In genomic region chr1:3924871-3925655, GRCh38 we compare ENCODE assay signal across 16 cellular contexts. TPM values are rescaled to one million over a fixed set of nuclear protein-coding genes. Genes with fewer than 3 reads are reported as not detected.
DNase-seq lines count a peak whose midpoint lies in the region; ATAC-seq and TF ChIP-seq lines count a peak whose summit lies in the region.
"Had no signal": no experiment of that assay in that cellular context is flagged by ENCODE, and none has a peak within 500 bp of the region (broad histone marks: within the 10 kb centered on the region; RNA-seq: fewer than 3 reads in every experiment).

No MANE protein-coding gene starts in this region.

- peak overlapping the region; percentile 93 for H3K27ac ChIP-seq in WERI-Rb-1
- H3K27ac ChIP-seq: BLaER1 treated with 17β-estradiol and CSF1 and Interleukin-3, amounts not matched to agents 10 nM and 100 nM; cardiac muscle cell; heart right ventricle had no signal

- DNase-seq in A172 (ENCODE audit: low spot score): peak; percentile 60
- DNase-seq in ELR (ENCODE audit: low read depth): peak; percentile 5
- DNase-seq in NCI-H2196 treated with DMSO at 0.1 percent for 48 hours (lab: John Stamatoyannopoulos, UW; ENCODE audit: unreplicated experiment): peak; percentile 33
- peak; percentile 96 for DNase-seq in WERI-Rb-1
- DNase-seq in effector CD8-positive, alpha-beta T cell (lab: John Stamatoyannopoulos, UW): no peak
- no peak for DNase-seq in GM03348 (ENCODE audit: low spot score)
- no peak for DNase-seq in retina
- DNase-seq: activated CD8-positive, alpha-beta memory T cell treated with anti-CD3 and anti-CD28 coated beads for 24 hours; heart right ventricle; NCI-H446; nephron progenitor cell; stimulated activated naive CD4-positive, alpha-beta T cell treated with Interleukin-2 at 50 U/mL for 16 hours had no signal

- H3K4me3 ChIP-seq in WERI-Rb-1 (ENCODE audit: low read depth, low read length): peak overlapping the region; percentile 30
- H3K4me3 ChIP-seq: BLaER1 treated with 17β-estradiol and CSF1 and Interleukin-3, amounts not matched to agents 10 nM and 100 nM; cardiac muscle cell; heart right ventricle had no signal

- ATAC-seq in HG03460 (IDR thresholded peaks at IDR 0.05; ENCODE audit: unreplicated experiment): no peak
- ATAC-seq: heart right ventricle, left lobe of liver had no signal

- H3K27me3 ChIP-seq in WERI-Rb-1 (ENCODE audit: insufficient read depth, low read depth, severe bottlenecking): no peaks in the 10 kb centered on the region
- H3K27me3 ChIP-seq: BLaER1 treated with 17β-estradiol and CSF1 and Interleukin-3, amounts not matched to agents 10 nM and 100 nM; cardiac muscle cell had no signal

- no peaks in the 10 kb centered on the region for H3K9me3 ChIP-seq in WERI-Rb-1 (ENCODE audit: severe bottlenecking)
- H3K9me3 ChIP-seq: BLaER1 treated with 17β-estradiol and CSF1 and Interleukin-3, amounts not matched to agents 10 nM and 100 nM; heart right ventricle had no signal

- no peaks in the 10 kb centered on the region for H3K36me3 ChIP-seq in WERI-Rb-1
- H3K36me3 ChIP-seq: BLaER1 treated with 17β-estradiol and CSF1 and Interleukin-3, amounts not matched to agents 10 nM and 100 nM; cardiac muscle cell; heart right ventricle had no signal

- TF ChIP-seq CTCF in WERI-Rb-1 (IDR thresholded peaks at IDR 0.05; ENCODE audit: low read depth, low read length): no peak

RNA-seq across cellular contexts. Expression of gene C1orf174, which starts 25.0 kb away (rescaled TPM):
- total RNA-seq in A172 (2014; rRNA removed; shearing (Covaris generic)): 23.3 and 28.6 TPM in 2 replicates

Comparison
In these comparisons a context has a peak if more than half of its experiments do, and no peak if none do; other contexts are left out.
1. DNase-seq: peak in A172 (single experiment), ELR (single experiment), NCI-H2196 treated with DMSO at 0.1 percent for 48 hours (single experiment) and WERI-Rb-1 (single experiment); none in effector CD8-positive, alpha-beta T cell (single experiment), GM03348 (single experiment) and retina (single experiment).